Comparison of ENCODE assay signal across 10 cellular contexts in genomic region chr10:102384606-102385429, GRCh38. TPM values are rescaled to one million over a fixed set of nuclear protein-coding genes. Genes with fewer than 3 reads are reported as not detected.
DNase-seq lines count a peak whose midpoint lies in the region; ATAC-seq and FAIRE-seq lines count a peak whose summit lies in the region.
"Had no signal": no experiment of that assay in that cellular context is flagged by ENCODE, and none has a peak within 500 bp of the region (broad histone marks: within the 10 kb centered on the region; RNA-seq: fewer than 3 reads in every experiment).

No MANE protein-coding gene starts in this region.

- intact Hi-C loops in right cardiac atrium (cut with DNase I), result no loop called here

- 59% methylated on average over 4 of the region's 4 CpGs for WGBS in right cardiac atrium

- peaks cover 6% of the 10 kb centered on the region for H3K4me1 Mint-ChIP-seq in activated T-cell treated with anti-CD3 and anti-CD28 coated beads, Interleukin-2, amount 50 U/mL, for 24 hours (ENCODE audit: low read depth)
- H3K4me1 Mint-ChIP-seq in T-helper 17 cell, result peaks cover 2% of the 10 kb centered on the region
- peaks cover 20% of the 10 kb centered on the region for H3K4me1 Mint-ChIP-seq in stimulated activated memory B cell treated with anti-CD40 and anti-IgM and Interleukin-4, amounts not matched to agents 10 μg/mL and 1 μg/mL and 100 μg/mL, for 72 hours

- DNase-seq in activated T-cell treated with anti-CD3 and anti-CD28 coated beads, Interleukin-2, amount 50 U/mL, for 24 hours, result no peak
- DNase-seq in activated T-cell treated with anti-CD3 and anti-CD28 coated beads for 4 hours, result no peak
- no peak for DNase-seq in T-helper 17 cell
- DNase-seq in right cardiac atrium, result peak in 2 of 3 donors; percentile 67 to 79
- DNase-seq in amygdala (lab: John Stamatoyannopoulos, UW), result no peak
- no peak for DNase-seq in frontal cortex (ENCODE audit: low spot score in 2 of 2)
- no peak for DNase-seq in anterior cingulate cortex (lab: John Stamatoyannopoulos, UW)
- DNase-seq: NCI-H1105, NCI-H774 had no signal

- H3K27ac ChIP-seq in right cardiac atrium (ENCODE audit: low read length), result no peak overlapping the region

- peak overlapping the region; percentile 18 for H3K27ac Mint-ChIP-seq in activated T-cell treated with anti-CD3 and anti-CD28 coated beads, Interleukin-2, amount 50 U/mL, for 24 hours
- H3K27ac Mint-ChIP-seq in T-helper 17 cell, result no peak overlapping the region
- H3K27ac Mint-ChIP-seq in stimulated activated memory B cell treated with anti-CD40 and anti-IgM and Interleukin-4, amounts not matched to agents 10 μg/mL and 1 μg/mL and 100 μg/mL, for 72 hours, result peak overlapping the region; percentile 9

- no peak overlapping the region for H3K4me3 Mint-ChIP-seq in activated T-cell treated with anti-CD3 and anti-CD28 coated beads, Interleukin-2, amount 50 U/mL, for 24 hours
- H3K4me3 Mint-ChIP-seq in T-helper 17 cell, result no peak overlapping the region
- no peak overlapping the region for H3K4me3 Mint-ChIP-seq in stimulated activated memory B cell treated with anti-CD40 and anti-IgM and Interleukin-4, amounts not matched to agents 10 μg/mL and 1 μg/mL and 100 μg/mL, for 72 hours

- no peak overlapping the region for H3K4me3 ChIP-seq in right cardiac atrium (ENCODE audit: low read length)

- no peaks in the 10 kb centered on the region for H3K9me3 Mint-ChIP-seq in activated T-cell treated with anti-CD3 and anti-CD28 coated beads, Interleukin-2, amount 50 U/mL, for 24 hours
- H3K9me3 Mint-ChIP-seq in stimulated activated memory B cell treated with anti-CD40 and anti-IgM and Interleukin-4, amounts not matched to agents 10 μg/mL and 1 μg/mL and 100 μg/mL, for 72 hours, result no peaks in the 10 kb centered on the region

- peaks cover 38% of the 10 kb centered on the region for H3K36me3 Mint-ChIP-seq in activated T-cell treated with anti-CD3 and anti-CD28 coated beads, Interleukin-2, amount 50 U/mL, for 24 hours (ENCODE audit: low read depth)
- H3K36me3 Mint-ChIP-seq in T-helper 17 cell (ENCODE audit: low read depth), result peaks cover 2% of the 10 kb centered on the region
- H3K36me3 Mint-ChIP-seq in stimulated activated memory B cell treated with anti-CD40 and anti-IgM and Interleukin-4, amounts not matched to agents 10 μg/mL and 1 μg/mL and 100 μg/mL, for 72 hours, result peaks cover 32% of the 10 kb centered on the region

- H3K4me1 ChIP-seq in right cardiac atrium (ENCODE audit: control insufficient read depth, insufficient read depth, low read length), result peaks cover 2% of the 10 kb centered on the region

- ATAC-seq in T-helper 17 cell, result peak; percentile 65
- peak; percentile 74 to 82 for ATAC-seq in right cardiac atrium
- ATAC-seq in stimulated activated memory B cell treated with anti-CD40 and anti-IgM and Interleukin-4, amounts not matched to agents 10 μg/mL and 1 μg/mL and 100 μg/mL, for 72 hours, result peak; percentile 34

- no peaks in the 10 kb centered on the region for H3K27me3 ChIP-seq in right cardiac atrium (ENCODE audit: control insufficient read depth, insufficient read depth)

- no peaks in the 10 kb centered on the region for H3K9me3 ChIP-seq in T-helper 17 cell (ENCODE audit: control insufficient read depth, low read length, poor library complexity, severe bottlenecking)
- no peaks in the 10 kb centered on the region for H3K9me3 ChIP-seq in right cardiac atrium (ENCODE audit: control insufficient read depth, low read length)

- no peaks in the 10 kb centered on the region for H3K27me3 Mint-ChIP-seq in activated T-cell treated with anti-CD3 and anti-CD28 coated beads, Interleukin-2, amount 50 U/mL, for 24 hours
- no peaks in the 10 kb centered on the region for H3K27me3 Mint-ChIP-seq in T-helper 17 cell
- no peaks in the 10 kb centered on the region for H3K27me3 Mint-ChIP-seq in stimulated activated memory B cell treated with anti-CD40 and anti-IgM and Interleukin-4, amounts not matched to agents 10 μg/mL and 1 μg/mL and 100 μg/mL, for 72 hours

- FAIRE-seq in frontal cortex (lab: Jason Lieb, UNC), result no peak

RNA-seq across cellular contexts. Expression of gene NFKB2, which starts 10.7 kb away (rescaled TPM):
- total RNA-seq in T-helper 17 cell (100 to 1,000 TPM; 364 to 390 TPM), right cardiac atrium (10 to 100 TPM in 3 of 4 donors, 1 to 10 TPM in 1; 9.3 to 18.2 (median 15.3) TPM), frontal cortex (0.41 TPM)
- 9.7 TPM for polyA plus RNA-seq in right cardiac atrium

RNA-seq across cellular contexts. Expression of gene PSD, which starts 33.8 kb away (rescaled TPM):
- 1 to 10 TPM; 2.9 to 5.1 TPM for total RNA-seq in T-helper 17 cell
- total RNA-seq in right cardiac atrium, result 1 to 10 TPM; 4.6 to 9.4 (median 6.6) TPM
- polyA plus RNA-seq in right cardiac atrium, result 5.7 TPM
- total RNA-seq in frontal cortex, result 98.2 TPM

RNA-seq across cellular contexts. Expression of gene FBXL15, which starts 35.8 kb away (rescaled TPM):
- total RNA-seq in T-helper 17 cell (10 to 100 TPM in 1 of 2 donors, 1 to 10 TPM in 1; 9.9 to 14.2 TPM), right cardiac atrium (10 to 100 TPM; 14.0 to 15.6 (median 14.4) TPM), frontal cortex (13.5 TPM)
- polyA plus RNA-seq in right cardiac atrium, result 14.4 TPM

RNA-seq across cellular contexts. Expression of gene CUEDC2, which starts 47.6 kb away (rescaled TPM):
- total RNA-seq in T-helper 17 cell (10 to 100 TPM; 27.4 to 30.7 TPM), right cardiac atrium (10 to 100 TPM; 68.7 to 78.6 (median 71.6) TPM), frontal cortex (53.0 TPM)
- 94.6 TPM for polyA plus RNA-seq in right cardiac atrium

Comparison
In these comparisons a context has a peak if more than half of its experiments do, and no peak if none do; other contexts are left out.
1. DNase-seq: peak in right cardiac atrium (2 of 3); none in activated T-cell treated with anti-CD3 and anti-CD28 coated beads, Interleukin-2, amount 50 U/mL, for 24 hours (single experiment), activated T-cell treated with anti-CD3 and anti-CD28 coated beads for 4 hours (single experiment), T-helper 17 cell (0 of 3), amygdala (0 of 56), frontal cortex (0 of 2) and anterior cingulate cortex (0 of 58).
2. RNA of gene NFKB2, which starts 10.7 kb away (total RNA-seq): 364 to 390 TPM in T-helper 17 cell; 9.3 to 18.2 TPM in right cardiac atrium and 0.41 TPM in frontal cortex (single experiment); every median in the first group is over 10 times any median in the second.
3. Peak in every context shown above with its lines, with median percentiles within 50 percentile points of each other: ATAC-seq.